8 cellular contexts compared by ENCODE assay signal in genomic region chr16:46689492-46690280, GRCh38. TPM values are rescaled to one million over a fixed set of nuclear protein-coding genes. Genes with fewer than 3 reads are reported as not detected.
DNase-seq lines count a peak whose midpoint lies in the region; ATAC-seq and TF ChIP-seq lines count a peak whose summit lies in the region.

A gene with protein sequence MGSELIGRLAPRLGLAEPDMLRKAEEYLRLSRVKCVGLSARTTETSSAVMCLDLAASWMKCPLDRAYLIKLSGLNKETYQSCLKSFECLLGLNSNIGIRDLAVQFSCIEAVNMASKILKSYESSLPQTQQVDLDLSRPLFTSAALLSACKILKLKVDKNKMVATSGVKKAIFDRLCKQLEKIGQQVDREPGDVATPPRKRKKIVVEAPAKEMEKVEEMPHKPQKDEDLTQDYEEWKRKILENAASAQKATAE (plus strand): TSS chr16:46689659. CDS start chr16:46689706, 47 bp downstream.

- WGBS in heart left ventricle, 4 donors: 0 to 1% (median 1%) methylated on average over 51 to 73 of the region's 73 CpGs

- H3K27ac ChIP-seq in heart left ventricle (peak within 1 kb of the TSS; percentile 70 to 98 (median 92)), upper lobe of right lung (peak within 1 kb of the TSS; percentile 91)

- H3K4me1 ChIP-seq in adipocyte (ENCODE audit: control insufficient read depth, insufficient read depth, low read length) (peaks cover 29% of the 10 kb centered on the region), heart left ventricle (peaks cover 0 to 53% (median 30%) of the 10 kb centered on the region in 12 donors), upper lobe of right lung (peaks cover 32% of the 10 kb centered on the region)

- peak within 1 kb of the TSS; percentile 97 for H3K4me3 ChIP-seq in adipocyte (ENCODE audit: low read length)
- H3K4me3 ChIP-seq in heart left ventricle: peak within 1 kb of the TSS; percentile 52 to 97 (median 87)
- H3K4me3 ChIP-seq in upper lobe of right lung: peak within 1 kb of the TSS; percentile 89

- intact Hi-C loops in heart left ventricle (cut with DNase I) (loop anchor here in 8 of 10 donors (5.0 to 10.0 kb wide), 8 partner anchors 55 to 205 kb away; partner anchors contain the start of genes MYLK3 (in 2 of the 8) and C16orf87 (in 1 of the 8)), posterior cingulate gyrus (cut with DNase I) (loop anchor here (1.0 to 10.0 kb wide), 2 partner anchors 115 to 142 kb away; partner anchors contain the start of gene C16orf87), upper lobe of right lung (cut with DNase I) (no loop called here)

- no peaks in the 10 kb centered on the region for H3K36me3 ChIP-seq in adipocyte (ENCODE audit: control insufficient read depth, insufficient read depth, low read length, severe bottlenecking)
- H3K36me3 ChIP-seq in heart left ventricle: no peaks in the 10 kb centered on the region
- no peaks in the 10 kb centered on the region for H3K36me3 ChIP-seq in upper lobe of right lung

- TF ChIP-seq POLR2A in heart left ventricle (IDR thresholded peaks at IDR 0.05): no peak

- ATAC-seq in HG02678 (IDR thresholded peaks at IDR 0.05; ENCODE audit: unreplicated experiment) (peak; percentile 74), heart left ventricle (peak; percentile 90 to 93 (median 92)), upper lobe of right lung (peak; percentile 91)

- TF ChIP-seq CTCF in GM12874 (IDR thresholded peaks at IDR 0.05; ENCODE audit: insufficient read depth, low read depth, low read length) (peak; percentile 74), heart left ventricle (IDR thresholded peaks at IDR 0.05) (peak in 6 of 12 donors; percentile 28 to 43 (median 30)), upper lobe of right lung (IDR thresholded peaks at IDR 0.05) (peak; percentile 29)

- H3K9me3 ChIP-seq in adipocyte (ENCODE audit: control insufficient read depth, low read length) (no peaks in the 10 kb centered on the region), heart left ventricle (no peaks in the 10 kb centered on the region), upper lobe of right lung (no peaks in the 10 kb centered on the region)

- DNase-seq in NCI-H128 (lab: John Stamatoyannopoulos, UW; ENCODE audit: unreplicated experiment): peak; percentile 82
- DNase-seq in SW 1271 (lab: John Stamatoyannopoulos, UW): peak; percentile 93 to 94
- DNase-seq in adipocyte (ENCODE audit: low read depth): peak; percentile 99
- DNase-seq in heart left ventricle: peak; percentile 97 to 99 (median 98)
- peak; percentile 96 to 100 (median 98) for DNase-seq in posterior cingulate gyrus
- DNase-seq in upper lobe of right lung: peak; percentile 99

- H3K9ac ChIP-seq in adipocyte (ENCODE audit: low read length): peak within 1 kb of the TSS; percentile 94

- no peaks in the 10 kb centered on the region for H3K27me3 ChIP-seq in adipocyte (replicated peaks; ENCODE audit: control insufficient read depth, insufficient read depth, low read length)
- H3K27me3 ChIP-seq in heart left ventricle: no peaks in the 10 kb centered on the region
- no peaks in the 10 kb centered on the region for H3K27me3 ChIP-seq in upper lobe of right lung

RNA-seq across cellular contexts. Expression of the gene that starts here (rescaled TPM):
- total RNA-seq in heart left ventricle: 1 to 10 TPM; 1.3 to 4.3 (median 2.5) TPM
- polyA plus RNA-seq in heart left ventricle: 1 to 10 TPM; 1.4 to 3.2 TPM
- total RNA-seq in upper lobe of right lung: 0.78 TPM

Comparison
In these comparisons a context has a peak if more than half of its experiments do, and no peak if none do; other contexts are left out.
1. Peak in every context shown above with its lines: DNase-seq, ATAC-seq, H3K4me3 ChIP-seq and H3K27ac ChIP-seq.
2. Peak in DNase-seq, ATAC-seq, H3K4me3 ChIP-seq and H3K27ac ChIP-seq in upper lobe of right lung; RNA of the gene not detected or under 1 TPM.